ENCODE assay signal across 1 cellular context in the genomic region with DNA sequence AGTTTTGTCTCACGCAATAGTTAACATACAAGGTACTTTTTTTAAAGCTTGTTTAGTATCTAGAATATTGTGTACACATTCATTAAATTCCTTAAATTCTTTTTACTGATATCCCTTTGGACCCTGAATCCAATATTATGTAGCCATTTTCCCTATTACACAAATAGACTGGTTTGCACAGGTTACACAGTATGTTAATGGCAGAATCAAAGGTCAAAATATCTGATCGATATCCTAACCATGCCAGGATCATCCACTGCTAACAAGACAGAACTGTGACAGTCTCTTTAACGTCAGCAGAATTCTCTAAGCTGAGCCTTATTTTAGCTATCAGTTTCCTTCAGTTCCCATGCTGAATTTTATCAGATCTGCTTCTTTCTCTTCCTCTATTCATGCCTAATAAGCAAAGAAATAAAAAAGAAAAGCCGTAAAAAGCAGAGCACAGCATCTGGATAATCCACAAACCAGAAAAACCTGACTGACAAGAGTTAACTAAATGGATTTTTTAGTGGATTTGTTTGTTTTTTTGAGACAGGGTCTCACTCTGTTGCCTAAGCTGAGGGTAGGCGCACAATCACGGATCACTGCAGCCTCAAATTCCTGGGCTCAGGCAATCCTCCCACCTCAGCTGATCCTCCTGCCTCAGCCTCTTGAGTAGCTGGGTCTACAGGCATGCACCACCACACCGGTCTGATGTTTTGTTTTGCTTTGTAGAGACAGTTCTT.
TF ChIP-seq lines count a peak whose summit lies in the region.

No MANE protein-coding gene starts in this region.

TF ChIP-seq in liver, 16 proteins besides CTCF, POLR2A, EP300 and RAD21 (continued from another document):
- TF ChIP-seq, protein P1, sequence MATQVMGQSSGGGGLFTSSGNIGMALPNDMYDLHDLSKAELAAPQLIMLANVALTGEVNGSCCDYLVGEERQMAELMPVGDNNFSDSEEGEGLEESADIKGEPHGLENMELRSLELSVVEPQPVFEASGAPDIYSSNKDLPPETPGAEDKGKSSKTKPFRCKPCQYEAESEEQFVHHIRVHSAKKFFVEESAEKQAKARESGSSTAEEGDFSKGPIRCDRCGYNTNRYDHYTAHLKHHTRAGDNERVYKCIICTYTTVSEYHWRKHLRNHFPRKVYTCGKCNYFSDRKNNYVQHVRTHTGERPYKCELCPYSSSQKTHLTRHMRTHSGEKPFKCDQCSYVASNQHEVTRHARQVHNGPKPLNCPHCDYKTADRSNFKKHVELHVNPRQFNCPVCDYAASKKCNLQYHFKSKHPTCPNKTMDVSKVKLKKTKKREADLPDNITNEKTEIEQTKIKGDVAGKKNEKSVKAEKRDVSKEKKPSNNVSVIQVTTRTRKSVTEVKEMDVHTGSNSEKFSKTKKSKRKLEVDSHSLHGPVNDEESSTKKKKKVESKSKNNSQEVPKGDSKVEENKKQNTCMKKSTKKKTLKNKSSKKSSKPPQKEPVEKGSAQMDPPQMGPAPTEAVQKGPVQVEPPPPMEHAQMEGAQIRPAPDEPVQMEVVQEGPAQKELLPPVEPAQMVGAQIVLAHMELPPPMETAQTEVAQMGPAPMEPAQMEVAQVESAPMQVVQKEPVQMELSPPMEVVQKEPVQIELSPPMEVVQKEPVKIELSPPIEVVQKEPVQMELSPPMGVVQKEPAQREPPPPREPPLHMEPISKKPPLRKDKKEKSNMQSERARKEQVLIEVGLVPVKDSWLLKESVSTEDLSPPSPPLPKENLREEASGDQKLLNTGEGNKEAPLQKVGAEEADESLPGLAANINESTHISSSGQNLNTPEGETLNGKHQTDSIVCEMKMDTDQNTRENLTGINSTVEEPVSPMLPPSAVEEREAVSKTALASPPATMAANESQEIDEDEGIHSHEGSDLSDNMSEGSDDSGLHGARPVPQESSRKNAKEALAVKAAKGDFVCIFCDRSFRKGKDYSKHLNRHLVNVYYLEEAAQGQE (IDR thresholded peaks at IDR 0.05): peak; percentile 80
- TF ChIP-seq, protein P2, sequence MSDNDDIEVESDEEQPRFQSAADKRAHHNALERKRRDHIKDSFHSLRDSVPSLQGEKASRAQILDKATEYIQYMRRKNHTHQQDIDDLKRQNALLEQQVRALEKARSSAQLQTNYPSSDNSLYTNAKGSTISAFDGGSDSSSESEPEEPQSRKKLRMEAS (IDR thresholded peaks at IDR 0.05): peak; percentile 80
- TF ChIP-seq TAF1 (conservative IDR thresholded peaks at IDR 0.05) (peak; percentile 74), EGR1 (IDR thresholded peaks at IDR 0.05; ENCODE audit: low read depth in 2 of 2) (peak in 1 of 2 donors; percentile 74), YY1 (IDR thresholded peaks at IDR 0.05) (peak; percentile 97), SP1 (IDR thresholded peaks at IDR 0.05) (peak; percentile 95), HNF4G (IDR thresholded peaks at IDR 0.05) (peak; percentile 94), NR2F2 (IDR thresholded peaks at IDR 0.05) (peak; percentile 69)
- TF ChIP-seq, protein P3, sequence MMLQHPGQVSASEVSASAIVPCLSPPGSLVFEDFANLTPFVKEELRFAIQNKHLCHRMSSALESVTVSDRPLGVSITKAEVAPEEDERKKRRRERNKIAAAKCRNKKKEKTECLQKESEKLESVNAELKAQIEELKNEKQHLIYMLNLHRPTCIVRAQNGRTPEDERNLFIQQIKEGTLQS (IDR thresholded peaks at IDR 0.05): peak; percentile 49
